In the genomic region with DNA sequence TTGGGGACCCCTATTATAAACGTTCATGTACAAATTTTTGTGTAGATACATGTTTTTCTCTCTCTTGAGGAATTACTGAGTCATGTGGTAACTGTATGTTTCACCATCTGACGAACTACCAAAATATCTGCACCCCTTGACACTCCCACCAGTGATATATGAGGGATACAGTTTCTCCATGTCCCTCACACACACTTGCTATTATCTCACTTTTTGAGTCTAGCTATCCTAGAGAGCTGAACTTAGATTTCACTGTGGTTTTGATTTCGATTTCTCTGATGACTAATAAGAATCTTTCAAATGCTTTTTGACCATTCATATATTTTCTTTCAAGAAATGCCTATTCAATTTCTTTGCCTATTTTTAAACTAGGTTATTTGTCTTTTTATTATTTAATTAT, we compare ENCODE assay signal across 12 cellular contexts.
DNase-seq lines count a peak whose midpoint lies in the region; ATAC-seq and TF ChIP-seq lines count a peak whose summit lies in the region.
"Had no signal": no experiment of that assay in that cellular context is flagged by ENCODE, and none has a peak within 500 bp of the region (broad histone marks: within the 10 kb centered on the region; RNA-seq: fewer than 3 reads in every experiment).

No MANE protein-coding gene starts in this region.

- CTCF ChIA-PET in activated CD4-positive, alpha-beta T cell treated with anti-CD3 and anti-CD28 coated beads for 36 hours (lab: Charles Lee) = interaction anchor here (0.7 to 1.3 kb wide), 2 partner anchors 353 to 712 kb away, joined by 3 read pairs; no protein-coding TSS in a partner anchor

- no peak overlapping the region for H3K27ac Mint-ChIP-seq in activated CD4-positive, alpha-beta T cell treated with anti-CD3 and anti-CD28 coated beads for 36 hours
- H3K27ac Mint-ChIP-seq in T-helper 2 cell treated with Interferon-gamma antibody and Interleukin-4, amounts not matched to agents 5 μg/mL and 100 μg/mL, for 36 hours = no peak overlapping the region
- H3K27ac Mint-ChIP-seq: activated T-helper 17 cell treated with anti-CD3 and anti-CD28 coated beads, Interleukin-2, amount 50 U/mL, for 72 hours; memory B cell had no signal

- no peaks in the 10 kb centered on the region for H3K9me3 ChIP-seq in testis
- H3K9me3 ChIP-seq: BLaER1 treated with 17β-estradiol and CSF1 and Interleukin-3, amounts not matched to agents 10 nM and 100 nM; thoracic aorta had no signal

- no peaks in the 10 kb centered on the region for H3K9me3 Mint-ChIP-seq in activated CD4-positive, alpha-beta T cell treated with anti-CD3 and anti-CD28 coated beads for 36 hours (ENCODE audit: low read depth)
- no peaks in the 10 kb centered on the region for H3K9me3 Mint-ChIP-seq in T-helper 2 cell treated with Interferon-gamma antibody and Interleukin-4, amounts not matched to agents 5 μg/mL and 100 μg/mL, for 36 hours
- H3K9me3 Mint-ChIP-seq: activated T-helper 17 cell treated with anti-CD3 and anti-CD28 coated beads, Interleukin-2, amount 50 U/mL, for 72 hours; memory B cell had no signal

- no peaks in the 10 kb centered on the region for H3K36me3 ChIP-seq in GM06990 (ENCODE audit: control insufficient read depth, insufficient read depth, low read length)
- H3K36me3 ChIP-seq in testis (ENCODE audit: low read depth, missing control alignments) = no peaks in the 10 kb centered on the region
- H3K36me3 ChIP-seq: BLaER1 treated with 17β-estradiol and CSF1 and Interleukin-3, amounts not matched to agents 10 nM and 100 nM; thoracic aorta had no signal

- 67 to 76% methylated on average over 3 of the region's 3 CpGs for WGBS in testis, 2 donors

- POLR2A ChIA-PET in activated CD4-positive, alpha-beta T cell treated with anti-CD3 and anti-CD28 coated beads for 36 hours (lab: Charles Lee) = no interaction called here

- ATAC-seq in GM21529 (IDR thresholded peaks at IDR 0.05; ENCODE audit: unreplicated experiment) (peak; percentile 69), HG03378 (IDR thresholded peaks at IDR 0.05; ENCODE audit: unreplicated experiment) (peak; percentile 68)
- no peak for ATAC-seq in activated CD4-positive, alpha-beta T cell treated with anti-CD3 and anti-CD28 coated beads for 36 hours
- ATAC-seq: activated T-helper 17 cell treated with anti-CD3 and anti-CD28 coated beads, Interleukin-2, amount 50 U/mL, for 72 hours had no signal

- H3K27me3 ChIP-seq in GM06990 (replicated peaks; ENCODE audit: control insufficient read depth, insufficient read depth, low read length) (no peaks in the 10 kb centered on the region), testis (no peaks in the 10 kb centered on the region)
- H3K27me3 ChIP-seq: BLaER1 treated with 17β-estradiol and CSF1 and Interleukin-3, amounts not matched to agents 10 nM and 100 nM had no signal

- H3K27ac ChIP-seq in testis = no peak overlapping the region
- H3K27ac ChIP-seq: BLaER1 treated with 17β-estradiol and CSF1 and Interleukin-3, amounts not matched to agents 10 nM and 100 nM; thoracic aorta had no signal

- TF ChIP-seq POLR2A in testis (IDR thresholded peaks at IDR 0.05) = no peak

- no peaks in the 10 kb centered on the region for H3K4me1 Mint-ChIP-seq in activated CD4-positive, alpha-beta T cell treated with anti-CD3 and anti-CD28 coated beads for 36 hours
- peaks cover 3% of the 10 kb centered on the region for H3K4me1 Mint-ChIP-seq in T-helper 2 cell treated with Interferon-gamma antibody and Interleukin-4, amounts not matched to agents 5 μg/mL and 100 μg/mL, for 36 hours (ENCODE audit: low read depth)
- H3K4me1 Mint-ChIP-seq: activated T-helper 17 cell treated with anti-CD3 and anti-CD28 coated beads, Interleukin-2, amount 50 U/mL, for 72 hours had no signal

- TF ChIP-seq CTCF in GM06990 (IDR thresholded peaks at IDR 0.05; ENCODE audit: insufficient read depth, low read length, poor library complexity, severe bottlenecking) (no peak), testis (IDR thresholded peaks at IDR 0.05) (no peak)

- no peaks in the 10 kb centered on the region for H3K4me1 ChIP-seq in testis

- intact Hi-C loops in activated CD4-positive, alpha-beta T cell treated with anti-CD3 and anti-CD28 coated beads for 36 hours (cut with DNase I, micrococcal nuclease) = no loop called here
- intact Hi-C loops in testis (cut with DNase I; ENCODE audit: low total_unique reads) = loop anchor here (10.0 kb wide), 1 partner anchor 345 kb away; no protein-coding TSS in a partner anchor

- peaks cover 2% of the 10 kb centered on the region for H3K27me3 Mint-ChIP-seq in activated CD4-positive, alpha-beta T cell treated with anti-CD3 and anti-CD28 coated beads for 36 hours
- no peaks in the 10 kb centered on the region for H3K27me3 Mint-ChIP-seq in T-helper 2 cell treated with Interferon-gamma antibody and Interleukin-4, amounts not matched to agents 5 μg/mL and 100 μg/mL, for 36 hours (ENCODE audit: low read depth)
- H3K27me3 Mint-ChIP-seq: activated T-helper 17 cell treated with anti-CD3 and anti-CD28 coated beads, Interleukin-2, amount 50 U/mL, for 72 hours; memory B cell had no signal

- H3K4me3 Mint-ChIP-seq in activated CD4-positive, alpha-beta T cell treated with anti-CD3 and anti-CD28 coated beads for 36 hours = no peak overlapping the region
- H3K4me3 Mint-ChIP-seq in T-helper 2 cell treated with Interferon-gamma antibody and Interleukin-4, amounts not matched to agents 5 μg/mL and 100 μg/mL, for 36 hours = no peak overlapping the region
- H3K4me3 Mint-ChIP-seq: activated T-helper 17 cell treated with anti-CD3 and anti-CD28 coated beads, Interleukin-2, amount 50 U/mL, for 72 hours; memory B cell had no signal

- H3K4me3 ChIP-seq in GM06990 (replicated peaks; ENCODE audit: low read depth, low read length) (no peak overlapping the region), testis (no peak overlapping the region)
- H3K4me3 ChIP-seq: BLaER1 treated with 17β-estradiol and CSF1 and Interleukin-3, amounts not matched to agents 10 nM and 100 nM had no signal

- H3K36me3 Mint-ChIP-seq in activated CD4-positive, alpha-beta T cell treated with anti-CD3 and anti-CD28 coated beads for 36 hours (ENCODE audit: low read depth) = no peaks in the 10 kb centered on the region
- H3K36me3 Mint-ChIP-seq in T-helper 2 cell treated with Interferon-gamma antibody and Interleukin-4, amounts not matched to agents 5 μg/mL and 100 μg/mL, for 36 hours (ENCODE audit: low read depth) = no peaks in the 10 kb centered on the region

- DNase-seq in GM06990 (ENCODE audit: extremely low read depth, insufficient read length) (peak; percentile 9), astrocyte of the hippocampus (ENCODE audit: low read depth, low spot score) (peak; percentile 41), testis (no peak)
- DNase-seq in activated CD4-positive, alpha-beta T cell treated with anti-CD3 and anti-CD28 coated beads for 36 hours = no peak
- DNase-seq in T-helper 2 cell treated with Interferon-gamma antibody and Interleukin-4, amounts not matched to agents 5 μg/mL and 100 μg/mL, for 36 hours (ENCODE audit: low spot score) = no peak
- DNase-seq in activated naive CD4-positive, alpha-beta T cell (lab: John Stamatoyannopoulos, UW) = no peak

Comparison
In these comparisons a context has a peak if more than half of its experiments do, and no peak if none do; other contexts are left out.
1. DNase-seq: peak in GM06990 (single experiment) and astrocyte of the hippocampus (single experiment); none in activated CD4-positive, alpha-beta T cell treated with anti-CD3 and anti-CD28 coated beads for 36 hours (single experiment), T-helper 2 cell treated with Interferon-gamma antibody and Interleukin-4, amounts not matched to agents 5 μg/mL and 100 μg/mL, for 36 hours (single experiment), activated naive CD4-positive, alpha-beta T cell (0 of 4) and testis (single experiment).